29 cellular contexts compared by ENCODE assay signal in genomic region chr5:154363411-154363810, GRCh38.
"Had no signal": no experiment of that assay in that cellular context is flagged by ENCODE, and none has a peak within 500 bp of the region (broad histone marks: within the 10 kb centered on the region; RNA-seq: fewer than 3 reads in every experiment).

No MANE protein-coding gene starts in this region.

- H3K4me3 ChIP-seq: coronary artery, dorsolateral prefrontal cortex, esophagus squamous epithelium, gastrocnemius medialis, heart right ventricle, left lung, lower lobe of right lung, mucosa of descending colon had no signal

- H3K36me3 ChIP-seq: esophagus squamous epithelium, gastrocnemius medialis, heart right ventricle, left lung had no signal

- FAIRE-seq: colon, endometrium, islet of Langerhans, keratinocyte had no signal

- H3K9me3 ChIP-seq: esophagus squamous epithelium, gastrocnemius medialis, heart right ventricle, left lung, lower lobe of right lung, mucosa of descending colon had no signal

- H3K27ac ChIP-seq: dorsolateral prefrontal cortex, epithelial cell of prostate, esophagus squamous epithelium, gastrocnemius medialis, heart right ventricle, left lung, lower lobe of right lung had no signal

- H3K4me3 Mint-ChIP-seq: endodermal cell, mesothelial cell of epicardium, naive B cell had no signal

- H3K27me3 ChIP-seq: dorsolateral prefrontal cortex, esophagus squamous epithelium, gastrocnemius medialis, heart right ventricle, left lung had no signal

- H3K4me1 ChIP-seq: gastrocnemius medialis had no signal

- H3K27me3 Mint-ChIP-seq: naive B cell had no signal

- DNase-seq: dermis blood vessel endothelial cell; dorsolateral prefrontal cortex; effector CD4-positive, alpha-beta T cell; effector memory CD4-positive, alpha-beta T cell; endodermal cell; erythroblast; esophagus squamous epithelium; foreskin fibroblast; foreskin melanocyte; gastrocnemius medialis; glutamatergic neuron; head of caudate nucleus; heart right ventricle; hippocampal formation; left cardiac atrium; left lung; left ventricle myocardium superior; lower lobe of right lung; mesenchymal stem cell; mucosa of descending colon; naive B cell had no signal

- H3K36me3 Mint-ChIP-seq: mesothelial cell of epicardium had no signal

- H3K9me3 Mint-ChIP-seq: endodermal cell, mesothelial cell of epicardium, naive B cell had no signal

- ATAC-seq: esophagus mucosa, gastrocnemius medialis, heart right ventricle, left cardiac atrium, left lung, left ventricle myocardium superior, lower lobe of right lung, mucosa of descending colon had no signal

- H3K27ac Mint-ChIP-seq: endodermal cell, mesothelial cell of epicardium had no signal
